ENCODE assay signal across 8 cellular contexts in genomic region chr15:85792872-85793621, GRCh38. TPM values are rescaled to one million over a fixed set of nuclear protein-coding genes. Genes with fewer than 3 reads are reported as not detected.
DNase-seq lines count a peak whose midpoint lies in the region; ATAC-seq and TF ChIP-seq lines count a peak whose summit lies in the region.

No MANE protein-coding gene starts in this region.

- H3K4me3 ChIP-seq in DND-41 (ENCODE audit: low read depth in 1 of 2, low read length in 2 of 2) (peak overlapping the region; percentile 88 to 98; a peak in 3 of 4 replicates), esophagus muscularis mucosa (peak overlapping the region; percentile 81 to 96 (median 92)), skeletal muscle cell (ENCODE audit: low read depth, low read length) (peak overlapping the region; percentile 72)

- peak overlapping the region; percentile 36; the same call in 1 of the 2 replicates for H2AFZ ChIP-seq in DND-41 (ENCODE audit: low read depth, low read length)

- TF ChIP-seq EP300 in esophagus muscularis mucosa (IDR thresholded peaks at IDR 0.05) = no peak

- H3K36me3 ChIP-seq in DND-41 (ENCODE audit: insufficient read depth, low read length) (no peaks in the 10 kb centered on the region), esophagus muscularis mucosa (no peaks in the 10 kb centered on the region)

- H3K4me1 ChIP-seq in DND-41 (ENCODE audit: insufficient read depth, low read length) (peaks cover 33% of the 10 kb centered on the region), esophagus muscularis mucosa (peaks cover 13 to 38% (median 26%) of the 10 kb centered on the region in 4 donors)

- no peak for TF ChIP-seq POLR2A in esophagus muscularis mucosa (IDR thresholded peaks at IDR 0.05; ENCODE audit: low read depth)

- 61% methylated on average over 14 of the region's 14 CpGs for WGBS in esophagus muscularis mucosa

- H3K9me3 ChIP-seq in DND-41 (ENCODE audit: insufficient read depth, low read length, severe bottlenecking) = no peaks in the 10 kb centered on the region
- no peaks in the 10 kb centered on the region for H3K9me3 ChIP-seq in T-helper 17 cell (ENCODE audit: control insufficient read depth, low read length, poor library complexity, severe bottlenecking)
- H3K9me3 ChIP-seq in esophagus muscularis mucosa = no peaks in the 10 kb centered on the region

- H3K4me1 Mint-ChIP-seq in T-helper 17 cell = peaks cover 37% of the 10 kb centered on the region

- peak overlapping the region; percentile 99 for H3K4me2 ChIP-seq in DND-41 (ENCODE audit: insufficient read depth, low read length)

- H3K27me3 ChIP-seq in DND-41 (ENCODE audit: insufficient read depth, low read length, poor library complexity) (no peaks in the 10 kb centered on the region), esophagus muscularis mucosa (no peaks in the 10 kb centered on the region)

- H3K27me3 Mint-ChIP-seq in T-helper 17 cell = no peaks in the 10 kb centered on the region

- no peak for ATAC-seq in DND-41 (ENCODE audit: insufficient read depth, low read depth)
- no peak for ATAC-seq in T-helper 17 cell

- TF ChIP-seq CTCF in DND-41 (IDR thresholded peaks at IDR 0.05; ENCODE audit: borderline replicate concordance, extremely low read depth, low read length, poor library complexity, severe bottlenecking) (no peak), esophagus muscularis mucosa (IDR thresholded peaks at IDR 0.05) (no peak)

- H3K27ac Mint-ChIP-seq in T-helper 17 cell = peak overlapping the region; percentile 84

- intact Hi-C loops in esophagus muscularis mucosa (cut with DNase I) = loop anchor here (5.0 kb wide), 1 partner anchor 46 kb away; no protein-coding TSS in a partner anchor

- no peak overlapping the region; the same call in 1 of the 2 replicates for H3K27ac ChIP-seq in DND-41 (ENCODE audit: low read length)
- peak overlapping the region in 1 of 4 donors; percentile 88 for H3K27ac ChIP-seq in esophagus muscularis mucosa (replicated peaks in 1 of 4)

- peaks cover 26% of the 10 kb centered on the region for H4K20me1 ChIP-seq in DND-41 (ENCODE audit: insufficient read depth, low read length)

- no peak for DNase-seq in DND-41
- no peak for DNase-seq in T-helper 17 cell
- DNase-seq in esophagus muscularis mucosa (ENCODE audit: extremely low spot score) = no peak
- no peak for DNase-seq in skeletal muscle cell (ENCODE audit: low read depth)
- DNase-seq in NOMO-1 (lab: John Stamatoyannopoulos, UW; ENCODE audit: unreplicated experiment in 2 of 2) = no peak
- DNase-seq in germinal center (ENCODE audit: low spot score) = no peak
- no peak for DNase-seq in DMS153 (lab: John Stamatoyannopoulos, UW)
- DNase-seq in NCI-H1436 (lab: John Stamatoyannopoulos, UW) = no peak

- H3K4me3 Mint-ChIP-seq in T-helper 17 cell = peak overlapping the region; percentile 92

- peak overlapping the region; percentile 81 for H3K9ac ChIP-seq in DND-41 (ENCODE audit: low read depth, low read length)

- H3K79me2 ChIP-seq in DND-41 (ENCODE audit: insufficient read depth, low read length) = peaks cover 48% of the 10 kb centered on the region

- no peaks in the 10 kb centered on the region for H3K36me3 Mint-ChIP-seq in T-helper 17 cell (ENCODE audit: low read depth)

RNA-seq across cellular contexts. Expression of gene KLHL25, which starts 1.7 kb away (rescaled TPM):
- 10 to 100 TPM in 1 of 2 donors, 1 to 10 TPM in 1; 9.8 to 12.3 TPM for total RNA-seq in T-helper 17 cell
- total RNA-seq in esophagus muscularis mucosa = 10 to 100 TPM; 10.8 to 24.4 (median 12.0) TPM
